In genomic region chr3:27712136-27713065, GRCh38 we compare ENCODE assay signal across 8 cellular contexts. TPM values are rescaled to one million over a fixed set of nuclear protein-coding genes. Genes with fewer than 3 reads are reported as not detected.
DNase-seq lines count a peak whose midpoint lies in the region; ATAC-seq and TF ChIP-seq lines count a peak whose summit lies in the region.

No MANE protein-coding gene starts in this region.

- H4K8ac ChIP-seq in neuronal stem cell (ENCODE audit: low read depth, low read length): no peak overlapping the region

- H3K4me3 ChIP-seq in HUES48 (ENCODE audit: low read depth, low read length) (peak overlapping the region; percentile 57), foreskin fibroblast (ENCODE audit: low read depth in 1 of 2, low read length in 2 of 2) (peak overlapping the region; percentile 51 to 69), neuronal stem cell (ENCODE audit: low read length in 2 of 2) (peak overlapping the region in 1 of 2 donors; percentile 52)

- H2AK5ac ChIP-seq in neuronal stem cell (ENCODE audit: low read depth, low read length): no peak overlapping the region

- no peak overlapping the region for H2BK5ac ChIP-seq in neuronal stem cell (ENCODE audit: low read length)

- no peak overlapping the region for H2BK15ac ChIP-seq in neuronal stem cell (ENCODE audit: low read length)

- peaks cover 45% of the 10 kb centered on the region for H3K4me1 ChIP-seq in HUES48 (ENCODE audit: control insufficient read depth, insufficient read depth, low read length)
- peaks cover 12% of the 10 kb centered on the region in 2 donors for H3K4me1 ChIP-seq in neuronal stem cell (ENCODE audit: control insufficient read depth in 2 of 2, insufficient read depth in 1 of 2, low read depth in 1 of 2, low read length in 2 of 2)

- peak overlapping the region; percentile 92 for H2AFZ ChIP-seq in neuronal stem cell (ENCODE audit: low read length)

- no peak overlapping the region for H2BK120ac ChIP-seq in neuronal stem cell (ENCODE audit: low read depth, low read length)

- WGBS in neuronal stem cell (ENCODE audit: extremely low coverage in 2 of 2, insufficient read length in 2 of 2, insufficient replicate concordance in 1 of 2), 2 donors: no CpG with 5 or more reads among the region's 49 CpGs

- H3K27ac ChIP-seq in HUES48 (ENCODE audit: low read depth, low read length) (no peak overlapping the region), neuronal stem cell (replicated peaks; ENCODE audit: low read length) (no peak overlapping the region), substantia nigra (ENCODE audit: low read depth, low read length, poor library complexity, severe bottlenecking) (no peak overlapping the region)

- no peak overlapping the region for H4K91ac ChIP-seq in neuronal stem cell (ENCODE audit: low read depth, low read length, poor library complexity)

- peak; percentile 96 for ATAC-seq in GM21447 (IDR thresholded peaks at IDR 0.05; ENCODE audit: unreplicated experiment)

- H3K9ac ChIP-seq in HUES48 (ENCODE audit: low read depth, low read length) (no peak overlapping the region), neuronal stem cell (ENCODE audit: low read depth, low read length, poor library complexity) (no peak overlapping the region)

- H3K9me3 ChIP-seq in HUES48 (ENCODE audit: control insufficient read depth, insufficient read depth, low read length) (no peaks in the 10 kb centered on the region), neuronal stem cell (replicated peaks in 1 of 2; ENCODE audit: control insufficient read depth in 2 of 2, insufficient read depth in 1 of 2, low read depth in 1 of 2, low read length in 2 of 2) (peaks cover 0 to 2% of the 10 kb centered on the region in 2 donors)

- no peak overlapping the region for H2BK12ac ChIP-seq in neuronal stem cell (ENCODE audit: low read length)

- H3K18ac ChIP-seq in neuronal stem cell (ENCODE audit: low read length): no peak overlapping the region

- no peak overlapping the region for H3K23ac ChIP-seq in neuronal stem cell (ENCODE audit: low read depth, low read length, poor library complexity)

- H3K4me2 ChIP-seq in neuronal stem cell (ENCODE audit: insufficient read depth, low read length, poor library complexity, severe bottlenecking): peak overlapping the region; percentile 62

- DNase-seq in DMS 273 treated with DMSO at 0.1 percent for 48 hours (lab: John Stamatoyannopoulos, UW) (peak; percentile 23), RPMI8226 (peak; percentile 70), activated gamma-delta T cell (lab: John Stamatoyannopoulos, UW) (peak; percentile 54), foreskin fibroblast (peak; percentile 75 to 92), neuronal stem cell (ENCODE audit: low spot score) (no peak), substantia nigra (lab: John Stamatoyannopoulos, UW) (peak in 44 of 49 donors; percentile 5 to 81 (median 46))

- no peaks in the 10 kb centered on the region for H3K79me1 ChIP-seq in neuronal stem cell (ENCODE audit: low read depth, low read length)

- no peak overlapping the region for H3K14ac ChIP-seq in neuronal stem cell (ENCODE audit: low read length)

- H3K36me3 ChIP-seq in HUES48 (ENCODE audit: control insufficient read depth, insufficient read depth, low read length) (no peaks in the 10 kb centered on the region), neuronal stem cell (replicated peaks in 1 of 2; ENCODE audit: control insufficient read depth in 2 of 2, insufficient read depth in 2 of 2, low read length in 2 of 2) (no peaks in the 10 kb centered on the region)

- H3K4ac ChIP-seq in neuronal stem cell (ENCODE audit: low read length): no peak overlapping the region

- H3K27me3 ChIP-seq in HUES48 (ENCODE audit: control insufficient read depth, insufficient read depth, low read length) (peaks cover 83% of the 10 kb centered on the region), neuronal stem cell (ENCODE audit: control insufficient read depth in 3 of 3, insufficient read depth in 3 of 3, low read depth in 1 of 3, low read length in 3 of 3) (peaks cover 31 to 57% (median 53%) of the 10 kb centered on the region in 3 experiments)

- TF ChIP-seq CTCF in foreskin fibroblast (IDR thresholded peaks at IDR 0.05; ENCODE audit: low read depth, low read length): peak; percentile 87

RNA-seq across cellular contexts. Expression of gene EOMES, which starts 9.7 kb away (rescaled TPM):
- polyA plus RNA-seq in neuronal stem cell (2013, experiment 1 of 2): 0.06 TPM
- polyA plus RNA-seq in neuronal stem cell (2013, experiment 2 of 2): 0.07 TPM
